ENCODE assay signal across 11 cellular contexts in genomic region chr19:49554701-49555181, GRCh38. TPM values are rescaled to one million over a fixed set of nuclear protein-coding genes. Genes with fewer than 3 reads are reported as not detected.
DNase-seq lines count a peak whose midpoint lies in the region; ATAC-seq lines count a peak whose summit lies in the region.
"Had no signal": no experiment of that assay in that cellular context is flagged by ENCODE, and none has a peak within 500 bp of the region (broad histone marks: within the 10 kb centered on the region; RNA-seq: fewer than 3 reads in every experiment).

No MANE protein-coding gene starts in this region.

- H3K36me3 Mint-ChIP-seq in activated T-helper 2 cell treated with anti-CD3 and anti-CD28 coated beads, Interferon-gamma antibody, Interleukin-2, Interleukin-4, amounts not matched to agents 10 μg/mL and 5 μg/mL and 100 μg/mL, durations not matched to agents 14 hours and 24 hours and 36 hours (ENCODE audit: low read depth), result peaks cover 56% of the 10 kb centered on the region

- H3K4me1 Mint-ChIP-seq in activated T-helper 2 cell treated with anti-CD3 and anti-CD28 coated beads, Interferon-gamma antibody, Interleukin-2, Interleukin-4, amounts not matched to agents 10 μg/mL and 5 μg/mL and 100 μg/mL, durations not matched to agents 14 hours and 24 hours and 36 hours (ENCODE audit: low read depth), result peaks cover 50% of the 10 kb centered on the region

- peak overlapping the region; percentile 99 for H3K27ac Mint-ChIP-seq in activated T-helper 2 cell treated with anti-CD3 and anti-CD28 coated beads, Interferon-gamma antibody, Interleukin-2, Interleukin-4, amounts not matched to agents 10 μg/mL and 5 μg/mL and 100 μg/mL, durations not matched to agents 14 hours and 24 hours and 36 hours

- DNase-seq in LHCN-M2 (ENCODE audit: low read depth), result peak; percentile 79
- DNase-seq in activated T-helper 2 cell treated with anti-CD3 and anti-CD28 coated beads, Interferon-gamma antibody, Interleukin-2, Interleukin-4, amounts not matched to agents 10 μg/mL and 5 μg/mL and 100 μg/mL, durations not matched to agents 14 hours and 24 hours and 36 hours (ENCODE audit: low spot score), result peak; percentile 48
- peak; percentile 62 for DNase-seq in left cardiac atrium
- DNase-seq in stimulated activated CD4-positive, alpha-beta T cell treated with anti-CD3 and anti-CD28 coated beads, Interleukin-4, amount 100 ng/mL, for 24 hours, result peak; percentile 43
- DNase-seq in AG08396 (ENCODE audit: low spot score), result no peak
- DNase-seq in T1000 (lab: John Stamatoyannopoulos, UW), result no peak
- DNase-seq: islet precursor cell had no signal

- intact Hi-C loops in activated T-helper 2 cell treated with anti-CD3 and anti-CD28 coated beads, Interferon-gamma antibody, Interleukin-2, Interleukin-4, amounts not matched to agents 10 μg/mL and 5 μg/mL and 100 μg/mL, durations not matched to agents 14 hours and 24 hours and 36 hours (cut with micrococcal nuclease), result loop anchor here (2.0 kb wide), 1 partner anchor 14 kb away; no protein-coding TSS in a partner anchor
- intact Hi-C loops in left cardiac atrium (cut with DNase I), result loop anchor here in 1 of 2 donors (5.0 kb wide), 1 partner anchor 57 kb away; the partner anchor contains the start of gene RPS11

- peak; percentile 12 to 46 for ATAC-seq in left cardiac atrium
- no peak for ATAC-seq in GM19452 (IDR thresholded peaks at IDR 0.05; ENCODE audit: unreplicated experiment)
- ATAC-seq in HG02840 (IDR thresholded peaks at IDR 0.05; ENCODE audit: low FRiP score, unreplicated experiment), result no peak
- ATAC-seq: K562 had no signal

- no peaks in the 10 kb centered on the region for H3K9me3 Mint-ChIP-seq in activated T-helper 2 cell treated with anti-CD3 and anti-CD28 coated beads, Interferon-gamma antibody, Interleukin-2, Interleukin-4, amounts not matched to agents 10 μg/mL and 5 μg/mL and 100 μg/mL, durations not matched to agents 14 hours and 24 hours and 36 hours

- no peaks in the 10 kb centered on the region for H3K27me3 Mint-ChIP-seq in activated T-helper 2 cell treated with anti-CD3 and anti-CD28 coated beads, Interferon-gamma antibody, Interleukin-2, Interleukin-4, amounts not matched to agents 10 μg/mL and 5 μg/mL and 100 μg/mL, durations not matched to agents 14 hours and 24 hours and 36 hours (ENCODE audit: low read depth)

- peak overlapping the region; percentile 55 for H3K4me3 Mint-ChIP-seq in activated T-helper 2 cell treated with anti-CD3 and anti-CD28 coated beads, Interferon-gamma antibody, Interleukin-2, Interleukin-4, amounts not matched to agents 10 μg/mL and 5 μg/mL and 100 μg/mL, durations not matched to agents 14 hours and 24 hours and 36 hours (ENCODE audit: low read depth)

RNA-seq across cellular contexts. Expression of gene NOSIP, which starts 25.6 kb away (rescaled TPM):
- 75.2 and 76.8 TPM in 2 replicates for total RNA-seq in LHCN-M2 (2014; rRNA removed)
- 116 TPM for polyA plus RNA-seq in LHCN-M2 (2012)
- 64.8 and 67.1 TPM in 2 replicates for total RNA-seq in activated T-helper 2 cell treated with anti-CD3 and anti-CD28 coated beads, Interferon-gamma antibody, Interleukin-2, Interleukin-4, amounts not matched to agents 10 μg/mL and 5 μg/mL and 100 μg/mL, durations not matched to agents 14 hours and 24 hours and 36 hours
- 10 to 100 TPM; 43.6 to 48.6 TPM for total RNA-seq in left cardiac atrium

RNA-seq across cellular contexts. Expression of gene PRRG2, which starts 26.4 kb away (rescaled TPM):
- total RNA-seq in LHCN-M2 (2014; rRNA removed), result 0.29 and 0.38 TPM in 2 replicates
- polyA plus RNA-seq in LHCN-M2 (2012), result 0.11 TPM
- 0.83 and 0.84 TPM in 2 replicates for total RNA-seq in activated T-helper 2 cell treated with anti-CD3 and anti-CD28 coated beads, Interferon-gamma antibody, Interleukin-2, Interleukin-4, amounts not matched to agents 10 μg/mL and 5 μg/mL and 100 μg/mL, durations not matched to agents 14 hours and 24 hours and 36 hours
- 1 to 10 TPM in 1 of 2 donors, under 1 TPM in 1; 0.68 to 1.1 TPM for total RNA-seq in left cardiac atrium
- total RNA-seq: ascending aorta had no signal

RNA-seq across cellular contexts. Expression of gene RCN3, which starts 26.9 kb away (rescaled TPM):
- total RNA-seq in LHCN-M2 (2014; rRNA removed), result 234 and 287 TPM in 2 replicates
- 200 TPM for polyA plus RNA-seq in LHCN-M2 (2012)
- 3.2 and 3.8 TPM in 2 replicates for total RNA-seq in activated T-helper 2 cell treated with anti-CD3 and anti-CD28 coated beads, Interferon-gamma antibody, Interleukin-2, Interleukin-4, amounts not matched to agents 10 μg/mL and 5 μg/mL and 100 μg/mL, durations not matched to agents 14 hours and 24 hours and 36 hours
- total RNA-seq in left cardiac atrium, result 10 to 100 TPM; 27.3 to 34.9 TPM

RNA-seq across cellular contexts. Expression of gene PRR12, which starts 36.2 kb away (rescaled TPM):
- total RNA-seq in LHCN-M2 (2014; rRNA removed), result 3.8 and 5.5 TPM in 2 replicates
- 9.0 TPM for polyA plus RNA-seq in LHCN-M2 (2012)
- 34.2 and 34.6 TPM in 2 replicates for total RNA-seq in activated T-helper 2 cell treated with anti-CD3 and anti-CD28 coated beads, Interferon-gamma antibody, Interleukin-2, Interleukin-4, amounts not matched to agents 10 μg/mL and 5 μg/mL and 100 μg/mL, durations not matched to agents 14 hours and 24 hours and 36 hours
- 10 to 100 TPM; 12.9 to 15.9 TPM for total RNA-seq in left cardiac atrium

RNA-seq across cellular contexts. Expression of gene FCGRT, which starts 42.3 kb away (rescaled TPM):
- 95.6 and 96.2 TPM in 2 replicates for total RNA-seq in LHCN-M2 (2014; rRNA removed)
- polyA plus RNA-seq in LHCN-M2 (2012), result 112 TPM
- 1.8 and 2.2 TPM in 2 replicates for total RNA-seq in activated T-helper 2 cell treated with anti-CD3 and anti-CD28 coated beads, Interferon-gamma antibody, Interleukin-2, Interleukin-4, amounts not matched to agents 10 μg/mL and 5 μg/mL and 100 μg/mL, durations not matched to agents 14 hours and 24 hours and 36 hours
- total RNA-seq in left cardiac atrium, result 100 to 1,000 TPM; 156 to 202 TPM

Comparison
In these comparisons a context has a peak if more than half of its experiments do, and no peak if none do; other contexts are left out.
1. DNase-seq: peak in LHCN-M2 (single experiment), activated T-helper 2 cell treated with anti-CD3 and anti-CD28 coated beads, Interferon-gamma antibody, Interleukin-2, Interleukin-4, amounts not matched to agents 10 μg/mL and 5 μg/mL and 100 μg/mL, durations not matched to agents 14 hours and 24 hours and 36 hours (single experiment), left cardiac atrium (single experiment) and stimulated activated CD4-positive, alpha-beta T cell treated with anti-CD3 and anti-CD28 coated beads, Interleukin-4, amount 100 ng/mL, for 24 hours (single experiment); none in AG08396 (single experiment) and T1000 (single experiment).
2. ATAC-seq: peak in left cardiac atrium (2 of 2); none in GM19452 (single experiment) and HG02840 (single experiment).